12 cellular contexts compared by ENCODE assay signal in genomic region chr2:197279997-197280756, GRCh38. TPM values are rescaled to one million over a fixed set of nuclear protein-coding genes. Genes with fewer than 3 reads are reported as not detected.
DNase-seq lines count a peak whose midpoint lies in the region; ATAC-seq, FAIRE-seq and TF ChIP-seq lines count a peak whose summit lies in the region.
"Had no signal": no experiment of that assay in that cellular context is flagged by ENCODE, and none has a peak within 500 bp of the region (broad histone marks: within the 10 kb centered on the region; RNA-seq: fewer than 3 reads in every experiment).

No MANE protein-coding gene starts in this region.

- no TSS peak for BruUV-seq in GM12878 (replicated peaks; lab: Mats Ljungman, UMichigan)

- peaks cover 11% of the 10 kb centered on the region for H3K4me1 ChIP-seq in GM12878 (ENCODE audit: control insufficient read depth, insufficient read depth, low read length)
- H3K4me1 ChIP-seq: A549 had no signal

- SMC1A ChIA-PET in GM12878 (lab: Charles Lee; ENCODE audit: uncharacterized antibody, unreplicated experiment): interaction anchor here (0.7 to 2.9 kb wide), 20 partner anchors 9 to 481 kb away, joined by 3 to 22 read pairs (median 4); partner anchors contain the start of gene GTF3C3

- peak overlapping the region; percentile 33; the same call in 1 of the 2 replicates for H3K4me3 ChIP-seq in GM12878
- H3K4me3 ChIP-seq: A549 had no signal

- H3K4me2 ChIP-seq in GM12878 (ENCODE audit: control insufficient read depth, insufficient read depth): peak overlapping the region; percentile 57; the same call in 1 of the 2 replicates
- H3K4me2 ChIP-seq: A549 had no signal

- H3K27ac Mint-ChIP-seq in activated CD4-positive, alpha-beta T cell treated with anti-CD3 and anti-CD28 coated beads for 36 hours: peak overlapping the region; percentile 90
- H3K27ac Mint-ChIP-seq in stimulated activated memory B cell treated with anti-CD40 and anti-IgM and Interleukin-4, amounts not matched to agents 10 μg/mL and 1 μg/mL and 100 μg/mL, for 72 hours: peak overlapping the region; percentile 61

- H2AFZ ChIP-seq in GM12878 (ENCODE audit: control insufficient read depth, low read depth, low read length): no peak overlapping the region

- in situ Hi-C loops in GM12878 (cut with MboI) (no loop called here), KBM-7 (cut with MboI; ENCODE audit: low pct_unique_long_range_greater_than_20kb, low sequenced_read_pairs) (no loop called here)

- H3K36me3 ChIP-seq in GM12878 (ENCODE audit: control insufficient read depth in 2 of 2, insufficient read depth in 2 of 2, low read length in 1 of 2): no peaks in the 10 kb centered on the region

- no peaks in the 10 kb centered on the region for H3K27me3 Mint-ChIP-seq in activated CD4-positive, alpha-beta T cell treated with anti-CD3 and anti-CD28 coated beads for 36 hours
- no peaks in the 10 kb centered on the region for H3K27me3 Mint-ChIP-seq in stimulated activated memory B cell treated with anti-CD40 and anti-IgM and Interleukin-4, amounts not matched to agents 10 μg/mL and 1 μg/mL and 100 μg/mL, for 72 hours

- DNase-seq in activated CD4-positive, alpha-beta T cell treated with anti-CD3 and anti-CD28 coated beads for 36 hours: no peak
- no peak for DNase-seq in activated CD4-positive, alpha-beta T cell treated with anti-CD3 and anti-CD28 coated beads, Interleukin-2, amount 50 U/mL, for 4 hours
- no peak for DNase-seq in GM12878 (ENCODE audit: low read depth, low spot score)
- no peak for DNase-seq in mucosa of gallbladder (ENCODE audit: low spot score)
- no peak for DNase-seq in KBM-7
- DNase-seq: MM.1S, small intestine had no signal

- H3K9ac ChIP-seq in GM12878 (ENCODE audit: control insufficient read depth, insufficient read depth, low read length): no peak overlapping the region

- no peaks in the 10 kb centered on the region; the same call in 2 of the 3 replicates for H3K9me3 ChIP-seq in GM12878 (replicated peaks; ENCODE audit: control insufficient read depth, insufficient read depth, low read length)
- H3K9me3 ChIP-seq: A549 had no signal

- POLR2A ChIA-PET in activated CD4-positive, alpha-beta T cell treated with anti-CD3 and anti-CD28 coated beads for 36 hours (lab: Charles Lee): interaction anchor here (0.6 to 0.9 kb wide), 2 partner anchors 10 to 24 kb away, joined by 5 read pairs; no protein-coding TSS in a partner anchor
- POLR2A ChIA-PET in GM12878 (lab: Charles Lee): interaction anchor here (0.5 to 2.5 kb wide), 13 partner anchors 7 to 80 kb away, joined by 3 to 10 read pairs (median 3); no protein-coding TSS in a partner anchor

- H3K27ac ChIP-seq in GM12878 (ENCODE audit: control insufficient read depth, insufficient read depth): peak overlapping the region; percentile 36
- H3K27ac ChIP-seq: A549 had no signal

- H3K36me3 Mint-ChIP-seq in activated CD4-positive, alpha-beta T cell treated with anti-CD3 and anti-CD28 coated beads for 36 hours (ENCODE audit: low read depth): peaks cover 42% of the 10 kb centered on the region
- H3K36me3 Mint-ChIP-seq in stimulated activated memory B cell treated with anti-CD40 and anti-IgM and Interleukin-4, amounts not matched to agents 10 μg/mL and 1 μg/mL and 100 μg/mL, for 72 hours: peaks cover 34% of the 10 kb centered on the region

- TF ChIP-seq POLR2A in GM12878 (IDR thresholded peaks at IDR 0.05; ENCODE audit: low read depth, low read length): no peak

- H4K20me1 ChIP-seq in GM12878 (ENCODE audit: control insufficient read depth, insufficient read depth): no peaks in the 10 kb centered on the region

- WGBS in GM12878 (ENCODE audit: insufficient coverage, insufficient replicate concordance, low lambda C conversion rate, missing lambda C conversion rate): 48% methylated on average over 13 of the region's 13 CpGs

- peak; percentile 64 for ATAC-seq in activated CD4-positive, alpha-beta T cell treated with anti-CD3 and anti-CD28 coated beads for 36 hours
- ATAC-seq in HG03571 (IDR thresholded peaks at IDR 0.05; ENCODE audit: unreplicated experiment) (peak; percentile 60), GM12878 (peak; percentile 82), HG03045 (IDR thresholded peaks at IDR 0.05; ENCODE audit: unreplicated experiment) (no peak)
- ATAC-seq in stimulated activated memory B cell treated with anti-CD40 and anti-IgM and Interleukin-4, amounts not matched to agents 10 μg/mL and 1 μg/mL and 100 μg/mL, for 72 hours: peak; percentile 67
- ATAC-seq: A549, left lobe of liver had no signal

- no peak for TF ChIP-seq CTCF in GM12878 (IDR thresholded peaks at IDR 0.05 in 2 of 3, conservative IDR thresholded peaks at IDR 0.05 in 1 of 3; ENCODE audit: control insufficient read depth in 2 of 3, extremely low read depth in 1 of 3, insufficient read depth in 1 of 3, low read depth in 3 of 3, low read length in 3 of 3)

- 0 out of 4 replicates have a peak, but pooled peaks of 1 of the 2 experiments have one; percentile 12 for TF ChIP-seq EP300 in GM12878 (IDR thresholded peaks at IDR 0.05; ENCODE audit: borderline replicate concordance in 1 of 2, control insufficient read depth in 1 of 2, low read depth in 2 of 2, low read length in 2 of 2)

- peaks cover 2% of the 10 kb centered on the region for H3K9me3 Mint-ChIP-seq in activated CD4-positive, alpha-beta T cell treated with anti-CD3 and anti-CD28 coated beads for 36 hours (ENCODE audit: low read depth)
- H3K9me3 Mint-ChIP-seq in stimulated activated memory B cell treated with anti-CD40 and anti-IgM and Interleukin-4, amounts not matched to agents 10 μg/mL and 1 μg/mL and 100 μg/mL, for 72 hours: no peaks in the 10 kb centered on the region

- H3K79me2 ChIP-seq in GM12878 (ENCODE audit: control insufficient read depth, insufficient read depth, low read length): peaks cover 88% of the 10 kb centered on the region

- no peak for TF ChIP-seq RAD21 in GM12878 (IDR thresholded peaks at IDR 0.05; ENCODE audit: insufficient read depth, low read depth, low read length)

- no peaks in the 10 kb centered on the region for H3K27me3 ChIP-seq in GM12878 (replicated peaks in 1 of 2; ENCODE audit: control insufficient read depth in 2 of 2, insufficient read depth in 2 of 2, low read length in 1 of 2)

- CTCF ChIA-PET in activated CD4-positive, alpha-beta T cell treated with anti-CD3 and anti-CD28 coated beads for 36 hours (lab: Charles Lee): interaction anchor here (0.7 to 2.3 kb wide), 11 partner anchors 9 to 167 kb away, joined by 3 to 8 read pairs (median 4); no protein-coding TSS in a partner anchor
- CTCF ChIA-PET in GM12878 (lab: Yijun Ruan, JAX): interaction anchor here (0.7 to 2.9 kb wide), 8 partner anchors 8 to 167 kb away, joined by 3 to 11 read pairs (median 6); partner anchors contain the start of gene ANKRD44

- intact Hi-C loops in activated CD4-positive, alpha-beta T cell treated with anti-CD3 and anti-CD28 coated beads for 36 hours (cut with DNase I, micrococcal nuclease): no loop called here
- intact Hi-C loops in GM12878 (cut with micrococcal nuclease; ENCODE audit: unreplicated experiment): no loop called here

- RAD21 ChIA-PET in GM12878 (lab: Charles Lee; ENCODE audit: unreplicated experiment): interaction anchor here (0.6 to 2.3 kb wide), 9 partner anchors 14 to 40 kb away, joined by 3 to 7 read pairs (median 4); no protein-coding TSS in a partner anchor

- H3K4me1 Mint-ChIP-seq in activated CD4-positive, alpha-beta T cell treated with anti-CD3 and anti-CD28 coated beads for 36 hours: peaks cover 78% of the 10 kb centered on the region
- peaks cover 81% of the 10 kb centered on the region for H3K4me1 Mint-ChIP-seq in stimulated activated memory B cell treated with anti-CD40 and anti-IgM and Interleukin-4, amounts not matched to agents 10 μg/mL and 1 μg/mL and 100 μg/mL, for 72 hours

- peak overlapping the region; percentile 44 for H3K4me3 Mint-ChIP-seq in activated CD4-positive, alpha-beta T cell treated with anti-CD3 and anti-CD28 coated beads for 36 hours
- peak overlapping the region; percentile 53 for H3K4me3 Mint-ChIP-seq in stimulated activated memory B cell treated with anti-CD40 and anti-IgM and Interleukin-4, amounts not matched to agents 10 μg/mL and 1 μg/mL and 100 μg/mL, for 72 hours

- FAIRE-seq in GM12878 (lab: Jason Lieb, UNC): no peak
- FAIRE-seq: A549, small intestine had no signal

TF ChIP-seq in GM12878, 131 proteins besides CTCF, POLR2A, EP300 and RAD21 (continues in another document):
- peak; percentile 27; the same call in 1 of the 2 replicates for TF ChIP-seq ZNF384 (IDR thresholded peaks at IDR 0.05; ENCODE audit: borderline replicate concordance, low read depth, low read length)
- TF ChIP-seq MEF2B (IDR thresholded peaks at IDR 0.05; ENCODE audit: partially characterized antibody, poor library complexity, severe bottlenecking): peak; percentile 43
- peak in 1 of 2 experiments; percentile 6; a peak in 1 of 4 replicates for TF ChIP-seq IKZF2 (IDR thresholded peaks at IDR 0.05)

RNA-seq across cellular contexts. Expression of gene ANKRD44, which starts 30.4 kb away (rescaled TPM):
- 100 to 1,000 TPM; 122 to 181 TPM for total RNA-seq in activated CD4-positive, alpha-beta T cell treated with anti-CD3 and anti-CD28 coated beads for 36 hours
- 363 and 399 TPM in 2 replicates for total RNA-seq in GM12878 (2013; cell fraction: nucleolus; rRNA removed)
- total RNA-seq in GM12878 (2014; rRNA removed) (63.7 and 65.1 TPM in 2 replicates), GM12878 (2014; rRNA removed; fragmentation: Illumina TruSeq; extraction: Trizol) (62.5 and 68.9 TPM in 2 replicates), GM12878 (2021) (93.8 and 96.3 TPM in 2 replicates), mucosa of gallbladder (40.6 TPM)
- 31.8 TPM for polyA plus RNA-seq in GM12878 (2011; ENCODE audit: low read depth)
- polyA plus RNA-seq in GM12878 (2011; rRNA removed) (96.4 and 99.1 TPM in 2 replicates), GM12878 (2014; fragmentation: Illumina TruSeq; extraction: Trizol) (88.5 and 110 TPM in 2 replicates), GM12878 (2014; fragmentation: Nextera tagmentation; extraction: Ambion mirVana) (10 to 100 TPM; 19.1 to 29.1 TPM), GM12878 (2014; rRNA removed) (41.8 and 56.8 TPM in 2 replicates), GM12878 (2016; fragmentation: Nextera tagmentation; extraction: Ambion mirVana) (10 to 100 TPM; 34.8 to 38.6 TPM)
- polyA plus RNA-seq in GM12878 (2011; cell fraction: cytosol; rRNA removed): 228 and 306 TPM in 2 replicates
- 142 and 279 TPM in 2 replicates for polyA plus RNA-seq in GM12878 (2011; cell fraction: nucleus; rRNA removed)
- 26.9 and 39.0 TPM in 2 replicates for polyA plus RNA-seq in GM12878 (2012)
- polyA minus RNA-seq in GM12878 (2011; rRNA and poly(A)+ RNA removed): 511 and 573 TPM in 2 replicates
- 75.6 and 115 TPM in 2 replicates for polyA minus RNA-seq in GM12878 (2011; cell fraction: cytosol; rRNA and poly(A)+ RNA removed)
- 178 and 239 TPM in 2 replicates for polyA minus RNA-seq in GM12878 (2011; cell fraction: nucleus; rRNA and poly(A)+ RNA removed)
